24 cellular contexts compared by ENCODE assay signal in genomic region chr19:18431351-18432197, GRCh38. TPM values are rescaled to one million over a fixed set of nuclear protein-coding genes. Genes with fewer than 3 reads are reported as not detected.
DNase-seq lines count a peak whose midpoint lies in the region; ATAC-seq and TF ChIP-seq lines count a peak whose summit lies in the region.
"Had no signal": no experiment of that assay in that cellular context is flagged by ENCODE, and none has a peak within 500 bp of the region (broad histone marks: within the 10 kb centered on the region; RNA-seq: fewer than 3 reads in every experiment).

No MANE protein-coding gene starts in this region.

- peaks cover 28 to 84% (median 28%) of the 10 kb centered on the region in 3 donors for H3K4me1 ChIP-seq in esophagus squamous epithelium
- peaks cover 46% of the 10 kb centered on the region for H3K4me1 ChIP-seq in CD4-positive, alpha-beta memory T cell (ENCODE audit: insufficient read depth, low read length)

- no peaks in the 10 kb centered on the region for H3K27me3 Mint-ChIP-seq in natural killer cell treated with Interleukin-12 subunit alpha and Interleukin-12 subunit beta and Interleukin-15 and Interleukin-18, amount 100 ng/mL, for 72 hours
- no peaks in the 10 kb centered on the region for H3K27me3 Mint-ChIP-seq in natural killer cell (ENCODE audit: low read depth in 2 of 2)
- H3K27me3 Mint-ChIP-seq in WTC11 (ENCODE audit: low read depth), result no peaks in the 10 kb centered on the region
- H3K27me3 Mint-ChIP-seq in naive thymus-derived CD8-positive, alpha-beta T cell, result no peaks in the 10 kb centered on the region
- H3K27me3 Mint-ChIP-seq in CD4-positive, alpha-beta memory T cell, result no peaks in the 10 kb centered on the region
- H3K27me3 Mint-ChIP-seq: CD8-positive, alpha-beta memory T cell had no signal

- H3K36me3 Mint-ChIP-seq in natural killer cell treated with Interleukin-12 subunit alpha and Interleukin-12 subunit beta and Interleukin-15 and Interleukin-18, amount 100 ng/mL, for 72 hours, result no peaks in the 10 kb centered on the region
- H3K36me3 Mint-ChIP-seq in natural killer cell (no peaks in the 10 kb centered on the region), WTC11 (peaks cover 3% of the 10 kb centered on the region)
- no peaks in the 10 kb centered on the region for H3K36me3 Mint-ChIP-seq in naive thymus-derived CD8-positive, alpha-beta T cell
- no peaks in the 10 kb centered on the region for H3K36me3 Mint-ChIP-seq in CD4-positive, alpha-beta memory T cell

- WGBS in esophagus squamous epithelium, 2 donors, result 82 to 97% methylated on average over 6 to 13 of the region's 34 CpGs

- intact Hi-C loops in natural killer cell (cut with micrococcal nuclease), result no loop called here
- intact Hi-C loops in esophagus squamous epithelium (cut with DNase I), result no loop called here
- intact Hi-C loops in CD4-positive, alpha-beta memory T cell (cut with micrococcal nuclease), result no loop called here

- H3K9me3 Mint-ChIP-seq in natural killer cell treated with Interleukin-12 subunit alpha and Interleukin-12 subunit beta and Interleukin-15 and Interleukin-18, amount 100 ng/mL, for 72 hours, result no peaks in the 10 kb centered on the region
- H3K9me3 Mint-ChIP-seq in natural killer cell, result no peaks in the 10 kb centered on the region
- H3K9me3 Mint-ChIP-seq in WTC11, result no peaks in the 10 kb centered on the region
- H3K9me3 Mint-ChIP-seq in naive thymus-derived CD8-positive, alpha-beta T cell, result no peaks in the 10 kb centered on the region
- no peaks in the 10 kb centered on the region for H3K9me3 Mint-ChIP-seq in CD4-positive, alpha-beta memory T cell
- H3K9me3 Mint-ChIP-seq: activated T-helper 1 cell treated with anti-CD3 and anti-CD28 coated beads, Interleukin-12 subunit alpha, Interleukin-12 subunit beta, Interleukin-2, Interleukin-4 antibody, amounts not matched to agents 30 ng/mL and 10 ng/mL and 1 ng/mL, durations not matched to agents 14 hours and 24 hours and 36 hours; CD8-positive, alpha-beta memory T cell had no signal

- no peak overlapping the region for H3K4me3 ChIP-seq in esophagus squamous epithelium
- no peak overlapping the region for H3K4me3 ChIP-seq in CD4-positive, alpha-beta memory T cell (ENCODE audit: low read length in 2 of 2)
- H3K4me3 ChIP-seq: GM23248, transverse colon had no signal

- H3K27ac Mint-ChIP-seq in natural killer cell treated with Interleukin-12 subunit alpha and Interleukin-12 subunit beta and Interleukin-15 and Interleukin-18, amount 100 ng/mL, for 72 hours, result peak overlapping the region in 1 of 2 donors; percentile 35
- H3K27ac Mint-ChIP-seq in natural killer cell, result no peak overlapping the region
- H3K27ac Mint-ChIP-seq in WTC11, result no peak overlapping the region
- H3K27ac Mint-ChIP-seq in naive thymus-derived CD8-positive, alpha-beta T cell, result peak overlapping the region in 2 of 10 donors; percentile 20 to 43
- H3K27ac Mint-ChIP-seq in CD4-positive, alpha-beta memory T cell, result peak overlapping the region in 1 of 7 donors; percentile 68
- H3K27ac Mint-ChIP-seq: activated T-helper 1 cell treated with anti-CD3 and anti-CD28 coated beads, Interleukin-12 subunit alpha, Interleukin-12 subunit beta, Interleukin-2, Interleukin-4 antibody, amounts not matched to agents 30 ng/mL and 10 ng/mL and 1 ng/mL, durations not matched to agents 14 hours and 24 hours and 36 hours had no signal

- peaks cover 0 to 7% (median 0%) of the 10 kb centered on the region in 4 donors for H3K27me3 ChIP-seq in esophagus squamous epithelium
- H3K27me3 ChIP-seq in CD4-positive, alpha-beta memory T cell (ENCODE audit: insufficient read depth, low read length), result no peaks in the 10 kb centered on the region
- H3K27me3 ChIP-seq: dorsolateral prefrontal cortex, transverse colon had no signal

- POLR2A ChIA-PET in WTC11 (lab: Charles Lee), result interaction anchor here (0.6 to 0.9 kb wide), 3 partner anchors 14 to 564 kb away, joined by 3 read pairs; partner anchors contain the start of gene GDF15
- POLR2A ChIA-PET in naive thymus-derived CD8-positive, alpha-beta T cell (lab: Charles Lee), result interaction anchor here (0.6 to 3.0 kb wide), 10 partner anchors 8 to 416 kb away, joined by 3 to 16 read pairs (median 3); partner anchors contain the start of genes JUND, REX1BD and SSBP4
- POLR2A ChIA-PET in CD4-positive, alpha-beta memory T cell (lab: Charles Lee; ENCODE audit: partially characterized antibody), result interaction anchor here (0.7 to 14.5 kb wide), 4 partner anchors 9 to 151 kb away, joined by 3 to 238 read pairs (median 4); partner anchors contain the start of gene SSBP4

- TF ChIP-seq CTCF in natural killer cell (IDR thresholded peaks at IDR 0.05), result no peak
- TF ChIP-seq CTCF in WTC11 (IDR thresholded peaks at IDR 0.05), result no peak
- TF ChIP-seq CTCF in esophagus squamous epithelium (IDR thresholded peaks at IDR 0.05), result no peak

- no peak for DNase-seq in natural killer cell treated with Interleukin-12 subunit alpha and Interleukin-12 subunit beta and Interleukin-15 and Interleukin-18, amount 100 ng/mL, for 72 hours (ENCODE audit: low spot score)
- DNase-seq in natural killer cell (no peak), WTC11 (ENCODE audit: low spot score) (no peak), esophagus squamous epithelium (lab: John Stamatoyannopoulos, UW) (no peak), HuH-7.5 (ENCODE audit: low spot score) (no peak)
- no peak for DNase-seq in naive thymus-derived CD8-positive, alpha-beta T cell
- DNase-seq in CD4-positive, alpha-beta memory T cell, result no peak
- DNase-seq: activated CD4-positive, CD25-positive, alpha-beta regulatory T cell; DND-41; GM23248; NCI-H1930; NCI-H510A; SHP77 treated with DMSO at 0.1 percent for 48 hours; stimulated activated naive CD8-positive, alpha-beta T cell treated with anti-CD3 and anti-CD28 coated beads, Interleukin-15, Interleukin-2, amounts not matched to agents 100 U/mL and 50 U/mL, for 24 hours; transverse colon had no signal

- CTCF ChIA-PET in WTC11 (lab: Charles Lee), result interaction anchor here (0.6 to 1.4 kb wide), 9 partner anchors 8 to 152 kb away, joined by 3 to 6 read pairs (median 3); no protein-coding TSS in a partner anchor
- CTCF ChIA-PET in CD4-positive, alpha-beta memory T cell (lab: Charles Lee; ENCODE audit: partially characterized antibody), result interaction anchor here (1.2 kb wide), 1 partner anchor 30 kb away, joined by 3 read pairs; no protein-coding TSS in a partner anchor

- no peak for TF ChIP-seq POLR2A in esophagus squamous epithelium (IDR thresholded peaks at IDR 0.05)

- H3K4me1 Mint-ChIP-seq in natural killer cell treated with Interleukin-12 subunit alpha and Interleukin-12 subunit beta and Interleukin-15 and Interleukin-18, amount 100 ng/mL, for 72 hours (ENCODE audit: low read depth in 2 of 2), result peaks cover 0 to 13% of the 10 kb centered on the region in 2 donors
- peaks cover 0 to 25% of the 10 kb centered on the region in 2 donors for H3K4me1 Mint-ChIP-seq in natural killer cell
- peaks cover 26% of the 10 kb centered on the region for H3K4me1 Mint-ChIP-seq in WTC11
- peaks cover 6 to 42% (median 30%) of the 10 kb centered on the region in 4 donors for H3K4me1 Mint-ChIP-seq in naive thymus-derived CD8-positive, alpha-beta T cell
- peaks cover 7 to 44% (median 20%) of the 10 kb centered on the region in 4 donors for H3K4me1 Mint-ChIP-seq in CD4-positive, alpha-beta memory T cell

- H3K27ac ChIP-seq in esophagus squamous epithelium, result no peak overlapping the region
- H3K27ac ChIP-seq in CD4-positive, alpha-beta memory T cell (ENCODE audit: low read depth, low read length), result no peak overlapping the region
- H3K27ac ChIP-seq: GM23248 had no signal

- no peak for ATAC-seq in natural killer cell treated with Interleukin-12 subunit alpha and Interleukin-12 subunit beta and Interleukin-15 and Interleukin-18, amount 100 ng/mL, for 72 hours
- no peak for ATAC-seq in natural killer cell
- no peak for ATAC-seq in WTC11
- ATAC-seq in naive thymus-derived CD8-positive, alpha-beta T cell, result no peak
- no peak for ATAC-seq in HG03039 (IDR thresholded peaks at IDR 0.05; ENCODE audit: unreplicated experiment)
- ATAC-seq: esophagus mucosa; stimulated activated naive CD8-positive, alpha-beta T cell treated with anti-CD3 and anti-CD28 coated beads, Interleukin-15, Interleukin-2, amounts not matched to agents 100 U/mL and 50 U/mL, for 24 hours had no signal

- H3K36me3 ChIP-seq in esophagus squamous epithelium, result peaks cover 0 to 15% (median 0%) of the 10 kb centered on the region in 3 donors
- no peaks in the 10 kb centered on the region for H3K36me3 ChIP-seq in CD4-positive, alpha-beta memory T cell (ENCODE audit: insufficient read depth, low read length)
- H3K36me3 ChIP-seq: transverse colon had no signal

- H3K9me3 ChIP-seq in esophagus squamous epithelium, result no peaks in the 10 kb centered on the region
- H3K9me3 ChIP-seq in CD4-positive, alpha-beta memory T cell (ENCODE audit: control insufficient read depth in 1 of 2, low read length in 2 of 2), result no peaks in the 10 kb centered on the region
- H3K9me3 ChIP-seq: transverse colon had no signal

- H3K4me3 Mint-ChIP-seq in natural killer cell treated with Interleukin-12 subunit alpha and Interleukin-12 subunit beta and Interleukin-15 and Interleukin-18, amount 100 ng/mL, for 72 hours, result peak overlapping the region; percentile 12
- no peak overlapping the region for H3K4me3 Mint-ChIP-seq in natural killer cell
- peak overlapping the region; percentile 54 for H3K4me3 Mint-ChIP-seq in WTC11
- H3K4me3 Mint-ChIP-seq in naive thymus-derived CD8-positive, alpha-beta T cell, result peak overlapping the region in 7 of 10 donors; percentile 22 to 85 (median 43)
- H3K4me3 Mint-ChIP-seq in CD4-positive, alpha-beta memory T cell, result peak overlapping the region in 1 of 8 donors; percentile 46

RNA-seq across cellular contexts. Expression of gene ISYNA1, which starts 6.4 kb away (rescaled TPM):
- 10 to 100 TPM; 19.0 to 25.6 TPM for total RNA-seq in natural killer cell treated with Interleukin-12 subunit alpha and Interleukin-12 subunit beta and Interleukin-15 and Interleukin-18, amount 100 ng/mL, for 72 hours
- total RNA-seq in natural killer cell, result 10 to 100 TPM; 39.7 to 53.6 (median 40.1) TPM
- 236 to 310 TPM (median 307 TPM) in 3 replicates for total RNA-seq in WTC11 (2021)
- 10 to 100 TPM; 62.5 to 63.7 TPM for total RNA-seq in naive thymus-derived CD8-positive, alpha-beta T cell
- polyA plus RNA-seq in naive thymus-derived CD8-positive, alpha-beta T cell, result 10 to 100 TPM; 28.3 to 53.2 (median 40.4) TPM
- 10 to 100 TPM in 3 of 4 donors, 1 to 10 TPM in 1; 8.1 to 24.4 (median 14.4) TPM for total RNA-seq in esophagus squamous epithelium
- 10 to 100 TPM; 37.1 to 43.2 TPM for total RNA-seq in CD4-positive, alpha-beta memory T cell
- polyA plus RNA-seq in CD4-positive, alpha-beta memory T cell, result 10 to 100 TPM; 27.5 to 36.3 TPM

RNA-seq across cellular contexts. Expression of gene SSBP4, which starts 12.4 kb away (rescaled TPM):
- 100 to 1,000 TPM; 112 to 271 TPM for total RNA-seq in natural killer cell treated with Interleukin-12 subunit alpha and Interleukin-12 subunit beta and Interleukin-15 and Interleukin-18, amount 100 ng/mL, for 72 hours
- total RNA-seq in natural killer cell, result 100 to 1,000 TPM; 137 to 169 (median 158) TPM
- total RNA-seq in WTC11 (2021), result 44.5 to 51.2 TPM (median 47.4 TPM) in 3 replicates
- 10 to 100 TPM; 41.3 to 45.4 TPM for total RNA-seq in naive thymus-derived CD8-positive, alpha-beta T cell
- polyA plus RNA-seq in naive thymus-derived CD8-positive, alpha-beta T cell, result 10 to 100 TPM; 48.1 to 78.8 (median 61.1) TPM
- total RNA-seq in esophagus squamous epithelium, result 10 to 100 TPM; 23.7 to 48.1 (median 26.1) TPM
- 10 to 100 TPM; 71.3 to 73.4 TPM for total RNA-seq in CD4-positive, alpha-beta memory T cell
- polyA plus RNA-seq in CD4-positive, alpha-beta memory T cell, result 100 to 1,000 TPM in 1 of 2 donors, 10 to 100 TPM in 1; 81.5 to 108 TPM

RNA-seq across cellular contexts. Expression of gene LRRC25, which starts 34.2 kb away (rescaled TPM):
- not detected for total RNA-seq in natural killer cell treated with Interleukin-12 subunit alpha and Interleukin-12 subunit beta and Interleukin-15 and Interleukin-18, amount 100 ng/mL, for 72 hours
- 10 to 100 TPM in 2 of 3 donors, 1 to 10 TPM in 1; 3.9 to 28.2 (median 12.0) TPM for total RNA-seq in natural killer cell
- total RNA-seq in WTC11 (2021), result 0.07 to 0.31 TPM (median 0.18 TPM) in 3 replicates
- under 1 TPM; 0.16 to 0.39 TPM for total RNA-seq in naive thymus-derived CD8-positive, alpha-beta T cell
- polyA plus RNA-seq in naive thymus-derived CD8-positive, alpha-beta T cell, result under 1 TPM in 2 of 3 donors, not detected in 1; 0.13 to 0.26 TPM
- total RNA-seq in esophagus squamous epithelium, result 10 to 100 TPM in 1 of 4 donors, 1 to 10 TPM in 1, under 1 TPM in 2; 0.53 to 10.3 (median 1.9) TPM
- total RNA-seq in CD4-positive, alpha-beta memory T cell, result under 1 TPM; 0.73 to 0.91 TPM
- under 1 TPM in 1 of 2 donors, not detected in 1; 0.07 TPM for polyA plus RNA-seq in CD4-positive, alpha-beta memory T cell
- total RNA-seq: activated T-helper 1 cell treated with anti-CD3 and anti-CD28 coated beads, Interleukin-12 subunit alpha, Interleukin-12 subunit beta, Interleukin-2, Interleukin-4 antibody, amounts not matched to agents 30 ng/mL and 10 ng/mL and 1 ng/mL, durations not matched to agents 14 hours and 24 hours and 36 hours; bronchial epithelial cell; glomerular endothelial cell; GM23248; pulmonary artery endothelial cell; T-helper 1 cell treated with Interleukin-12 subunit alpha and Interleukin-12 subunit beta and Interleukin-4 antibody, amounts not matched to agents 30 ng/mL and 1 ng/mL, for 36 hours had no signal
- polyA plus RNA-seq: CD8-positive, alpha-beta memory T cell; GM23248 had no signal

RNA-seq across cellular contexts. Expression of gene GDF15, which starts 45.6 kb away (rescaled TPM):
- total RNA-seq in natural killer cell treated with Interleukin-12 subunit alpha and Interleukin-12 subunit beta and Interleukin-15 and Interleukin-18, amount 100 ng/mL, for 72 hours, result under 1 TPM in 1 of 2 donors, not detected in 1; 0.71 TPM
- 1 to 10 TPM in 1 of 3 donors, under 1 TPM in 1, not detected in 1; 0.85 to 1.5 TPM for total RNA-seq in natural killer cell
- total RNA-seq in WTC11 (2021), result 18.3 to 27.3 TPM (median 19.1 TPM) in 3 replicates
- not detected for total RNA-seq in naive thymus-derived CD8-positive, alpha-beta T cell
- not detected for polyA plus RNA-seq in naive thymus-derived CD8-positive, alpha-beta T cell
- total RNA-seq in esophagus squamous epithelium, result 1 to 10 TPM in 1 of 4 donors, under 1 TPM in 1, not detected in 2; 0.76 to 2.3 TPM
- 1 to 10 TPM; 1.2 TPM for total RNA-seq in CD4-positive, alpha-beta memory T cell
- not detected for polyA plus RNA-seq in CD4-positive, alpha-beta memory T cell
- total RNA-seq: activated T-helper 1 cell treated with anti-CD3 and anti-CD28 coated beads, Interleukin-12 subunit alpha, Interleukin-12 subunit beta, Interleukin-2, Interleukin-4 antibody, amounts not matched to agents 30 ng/mL and 10 ng/mL and 1 ng/mL, durations not matched to agents 14 hours and 24 hours and 36 hours had no signal
- polyA plus RNA-seq: CD8-positive, alpha-beta memory T cell had no signal
